In the genomic region with DNA sequence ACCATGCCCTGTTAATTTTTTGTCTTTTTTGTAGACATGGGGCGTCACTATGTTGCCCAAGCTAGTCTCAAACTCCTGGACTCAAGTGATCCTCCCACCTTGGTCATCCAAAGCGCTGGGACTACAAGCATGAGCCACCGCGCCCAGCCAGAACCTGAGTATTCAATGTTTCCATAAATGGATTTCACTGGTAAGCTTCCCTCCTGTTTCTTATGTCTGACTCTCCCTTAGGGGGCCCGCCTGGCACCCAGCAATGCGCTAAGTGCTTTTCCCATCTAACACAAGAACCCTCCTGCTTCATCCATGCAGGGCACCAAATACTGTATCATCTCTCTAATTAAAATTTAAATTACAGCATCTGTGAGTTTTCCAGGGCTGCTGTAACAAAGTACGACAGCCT, we compare ENCODE assay signal across 19 cellular contexts.
"Had no signal": no experiment of that assay in that cellular context is flagged by ENCODE, and none has a peak within 500 bp of the region (broad histone marks: within the 10 kb centered on the region; RNA-seq: fewer than 3 reads in every experiment).

No MANE protein-coding gene starts in this region.

- H3K27me3 ChIP-seq: MG63 had no signal

- H3K9me3 ChIP-seq: SK-N-SH had no signal

- DNase-seq: IMR-90, Karpas-422, KG1, MG63, NCI-H1092, NCI-H1105 treated with DMSO at 0.1 percent for 48 hours, NCI-H1417 treated with DMSO at 0.1 percent for 48 hours, NCI-H146, NCI-H1694 treated with DMSO at 0.1 percent for 48 hours, NCI-H1930, NCI-H2081, NCI-H2107, NCI-H2227 treated with DMSO at 0.1 percent for 48 hours, NCI-H524, NCI-H526 treated with DMSO at 0.1 percent for 48 hours, NCI-H774, RPMI8226, SHP77, SK-N-SH had no signal

- H3K9ac ChIP-seq: SK-N-SH had no signal

- H3K4me3 ChIP-seq: MG63 had no signal

- H3K36me3 ChIP-seq: MG63 had no signal

- H3K4me2 ChIP-seq: SK-N-SH had no signal
